In the genomic region with DNA sequence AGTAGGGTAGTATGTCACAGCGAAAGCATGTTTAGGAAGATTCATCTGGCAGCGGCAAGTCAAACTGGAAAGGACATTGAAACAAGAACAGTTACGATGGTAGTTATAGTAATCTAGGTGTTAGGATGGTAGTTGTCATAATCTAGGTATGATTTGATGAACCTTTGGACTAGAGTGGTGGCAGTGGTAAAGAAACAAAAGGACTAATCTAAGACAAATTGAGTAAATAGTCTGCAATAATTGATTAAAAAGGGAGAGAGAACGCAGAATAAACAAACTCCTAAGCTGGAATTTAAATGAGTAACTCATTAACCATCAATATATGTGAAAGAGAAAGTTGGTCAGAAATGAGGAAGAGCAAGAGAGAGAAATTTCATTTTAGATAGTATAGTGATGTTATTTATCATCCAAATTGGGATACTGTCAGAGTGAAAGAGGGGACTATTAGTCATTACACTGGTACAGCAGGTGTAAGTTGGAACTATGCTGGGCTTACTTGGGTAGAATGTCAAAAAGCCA, we compare ENCODE assay signal across 11 cellular contexts. TPM values are rescaled to one million over a fixed set of nuclear protein-coding genes. Genes with fewer than 3 reads are reported as not detected.
DNase-seq lines count a peak whose midpoint lies in the region; ATAC-seq and TF ChIP-seq lines count a peak whose summit lies in the region.
"Had no signal": no experiment of that assay in that cellular context is flagged by ENCODE, and none has a peak within 500 bp of the region (broad histone marks: within the 10 kb centered on the region; RNA-seq: fewer than 3 reads in every experiment).

No MANE protein-coding gene starts in this region.

- peaks cover 9 to 48% (median 18%) of the 10 kb centered on the region in 4 donors for H3K36me3 ChIP-seq in upper lobe of left lung

- no peaks in the 10 kb centered on the region for H3K4me1 ChIP-seq in upper lobe of left lung

- TF ChIP-seq CTCF in upper lobe of left lung (IDR thresholded peaks at IDR 0.05): no peak

- no peak for TF ChIP-seq POLR2A in upper lobe of left lung (IDR thresholded peaks at IDR 0.05)

- DNase-seq in stimulated activated CD4-positive, alpha-beta T cell treated with anti-CD3 and anti-CD28 coated beads, Interleukin-1b, Interleukin-23, amount 100 ng/mL, for 48 hours: peak; percentile 27
- DNase-seq in stimulated activated CD4-positive, alpha-beta T cell treated with anti-CD3 and anti-CD28 coated beads, Interleukin-2, amount 100 ng/mL, for 24 hours: no peak
- no peak for DNase-seq in posterior vena cava (ENCODE audit: low spot score)
- no peak for DNase-seq in NCI-H1694 (lab: John Stamatoyannopoulos, UW)
- DNase-seq in activated gamma-delta T cell treated with Interleukin-2 at 50 U/mL for 16 hours: no peak
- DNase-seq in upper lobe of left lung: no peak
- DNase-seq: effector CD8-positive, alpha-beta T cell; NCI-H1417 treated with DMSO at 0.1 percent for 48 hours; retina had no signal

- TF ChIP-seq EP300 in upper lobe of left lung (IDR thresholded peaks at IDR 0.05): no peak

- ATAC-seq in HG02571 (IDR thresholded peaks at IDR 0.05; ENCODE audit: unreplicated experiment) (peak; percentile 90), HG03469 (IDR thresholded peaks at IDR 0.05; ENCODE audit: unreplicated experiment) (peak; percentile 96), upper lobe of left lung (ENCODE audit: low FRiP score in 2 of 2) (no peak)

- no peaks in the 10 kb centered on the region for H3K27me3 ChIP-seq in upper lobe of left lung

- H3K27ac ChIP-seq in upper lobe of left lung: no peak overlapping the region

- intact Hi-C loops in posterior vena cava (cut with DNase I): no loop called here

- H3K9me3 ChIP-seq in upper lobe of left lung: no peaks in the 10 kb centered on the region

- 93% methylated on average over 4 of the region's 4 CpGs for WGBS in upper lobe of left lung, 2 donors

- no peak overlapping the region for H3K4me3 ChIP-seq in upper lobe of left lung

RNA-seq across cellular contexts. Expression of a gene that starts 56.8 kb away (rescaled TPM):
- total RNA-seq in posterior vena cava: 10 to 100 TPM; 56.6 to 60.1 TPM
- total RNA-seq in upper lobe of left lung: 100 to 1,000 TPM in 2 of 6 donors, 10 to 100 TPM in 4; 44.1 to 179 (median 61.6) TPM

RNA-seq across cellular contexts. Expression of a gene that starts 57.1 kb away (rescaled TPM):
- 10 to 100 TPM; 23.1 to 34.0 TPM for total RNA-seq in posterior vena cava
- total RNA-seq in upper lobe of left lung: 10 to 100 TPM; 19.5 to 36.7 (median 24.1) TPM

Comparison
In these comparisons a context has a peak if more than half of its experiments do, and no peak if none do; other contexts are left out.
1. ATAC-seq: peak in HG02571 (single experiment) and HG03469 (single experiment); none in upper lobe of left lung (0 of 2).